ENCODE assay signal across 15 cellular contexts in genomic region chr15:72098076-72098475, GRCh38.
"Had no signal": no experiment of that assay in that cellular context is flagged by ENCODE, and none has a peak within 500 bp of the region (broad histone marks: within the 10 kb centered on the region; RNA-seq: fewer than 3 reads in every experiment).

No MANE protein-coding gene starts in this region.

- ATAC-seq: activated T-cell treated with anti-CD3 and anti-CD28 coated beads, Interleukin-2, amount 50 U/mL, for 72 hours; left cardiac atrium had no signal

- H3K4me3 ChIP-seq: adrenal gland, colonic mucosa, sigmoid colon, stomach, testis had no signal

- H3K4me1 ChIP-seq: adrenal gland, colonic mucosa, parathyroid adenoma, testis had no signal

- H3K27me3 ChIP-seq: adrenal gland, colonic mucosa, sigmoid colon, stomach, testis had no signal

- DNase-seq: activated CD4-positive, alpha-beta T cell treated with anti-CD3 and anti-CD28 coated beads, Interleukin-2, amount 50 U/mL, for 4 hours; activated effector memory CD4-positive, alpha-beta T cell treated with anti-CD3 and anti-CD28 coated beads, Interleukin-2, amount 50 U/mL, for 16 hours; activated T-cell treated with anti-CD3 and anti-CD28 coated beads, Interleukin-2, amount 50 U/mL, for 72 hours; adrenal gland; colonic mucosa; hippocampal formation; left cardiac atrium; sigmoid colon; stimulated activated CD4-positive, alpha-beta T cell treated with anti-CD3 and anti-CD28 coated beads, Interleukin-2, amount 100 ng/mL, for 24 hours; stomach; SW 1271; T-helper 2 cell; testis had no signal

- H3K27ac ChIP-seq: adrenal gland, colonic mucosa, parathyroid adenoma, sigmoid colon, stomach, testis, VCaP had no signal

- H3K9me3 ChIP-seq: adrenal gland, colonic mucosa, sigmoid colon, stomach, testis had no signal

- H3K36me3 ChIP-seq: adrenal gland, colonic mucosa, stomach had no signal
